ENCODE assay signal across 8 cellular contexts in genomic region chr7:96534221-96534620, GRCh38.
"Had no signal": no experiment of that assay in that cellular context is flagged by ENCODE, and none has a peak within 500 bp of the region (broad histone marks: within the 10 kb centered on the region; RNA-seq: fewer than 3 reads in every experiment).

No MANE protein-coding gene starts in this region.

- H3K4me1 ChIP-seq: HAP-1 had no signal

- H3K9ac ChIP-seq: GM23248 had no signal

- ATAC-seq: HCT116 had no signal

- H3K4me3 ChIP-seq: GM23248, HAP-1 had no signal

- H3K27ac ChIP-seq: GM23248 had no signal

- H2AFZ ChIP-seq: GM23248 had no signal

- H3K36me3 ChIP-seq: HAP-1 had no signal

- DNase-seq: GM23248, GOT3, H7, HFFc6, KBM-7 had no signal

- H3K9me3 ChIP-seq: HAP-1 had no signal

- FAIRE-seq: HTR-8/SVneo had no signal
